In the genomic region with DNA sequence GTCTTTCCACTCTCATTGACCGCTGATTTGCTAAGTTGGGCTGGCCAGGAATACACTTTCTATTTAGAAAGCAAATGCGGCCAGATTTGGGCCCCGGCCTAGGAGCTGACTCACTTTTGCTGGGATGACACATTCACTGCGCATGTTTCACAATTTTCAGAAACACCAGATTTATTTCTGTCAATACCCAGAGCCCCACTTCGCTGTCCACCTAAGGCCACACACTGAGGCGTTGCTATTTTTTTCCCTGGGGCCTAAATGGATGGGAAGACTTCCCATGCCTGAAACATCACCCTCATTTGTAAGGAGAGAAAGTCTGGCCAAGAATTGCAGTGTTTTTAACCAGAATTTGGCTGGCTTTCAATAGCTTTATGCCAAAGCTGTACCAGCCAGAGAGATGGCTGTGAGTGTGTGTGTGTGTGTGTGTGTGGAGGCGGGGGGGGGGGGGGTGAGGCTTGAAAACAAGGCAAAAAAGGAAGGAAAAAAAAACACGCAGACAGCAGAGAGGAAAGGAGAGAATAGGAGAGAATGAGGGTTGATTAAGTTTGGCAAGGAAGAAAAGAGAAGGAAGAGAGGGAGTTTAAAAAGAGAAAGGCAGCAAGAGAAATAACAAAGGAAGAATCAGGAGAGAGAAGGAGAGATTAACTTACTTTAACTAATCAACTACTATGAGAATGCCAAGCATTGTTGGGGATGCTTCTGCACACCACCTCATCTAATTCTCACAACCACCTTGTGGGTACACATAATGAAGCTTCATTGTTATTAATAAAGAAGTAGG, we compare ENCODE assay signal across 8 cellular contexts.
A peak's percentile ranks its signal among the peaks of the same experiment; 100 is the strongest.
DNase-seq lines count a peak whose midpoint lies in the region; ATAC-seq and TF ChIP-seq lines count a peak whose summit lies in the region.

No MANE protein-coding gene starts in this region.

- no peak for TF ChIP-seq POLR2A in vagina (IDR thresholded peaks at IDR 0.05)

- no peaks in the 10 kb centered on the region for H3K27me3 ChIP-seq in vagina

- POLR2A ChIA-PET in AG04449 (lab: Yijun Ruan, JAX), result interaction anchor here (0.6 to 1.4 kb wide), 6 partner anchors 10 to 303 kb away, joined by 3 to 5 read pairs (median 4); a partner anchor contains a TSS

- H3K36me3 ChIP-seq in vagina, result no peaks in the 10 kb centered on the region

- H3K27ac ChIP-seq in cingulate gyrus (ENCODE audit: low read depth, low read length) (peak overlapping the region; percentile 89), vagina (peak overlapping the region; percentile 81)

- no peaks in the 10 kb centered on the region for H3K9me3 ChIP-seq in vagina

- H3K4me3 ChIP-seq in AG04449 (ENCODE audit: low read depth, low read length), result no peak overlapping the region
- H3K4me3 ChIP-seq in vagina, result no peak overlapping the region

- H3K4me1 ChIP-seq in vagina, result peaks cover 35% of the 10 kb centered on the region

- CTCF ChIA-PET in AG04449 (lab: Yijun Ruan, JAX), result interaction anchor here (0.9 to 1.9 kb wide), 5 partner anchors 8 to 521 kb away, joined by 3 to 6 read pairs (median 3); no protein-coding TSS in a partner anchor

- TF ChIP-seq CTCF in AG04449 (IDR thresholded peaks at IDR 0.05; ENCODE audit: insufficient read depth, low read length, missing control alignments) (no peak), vagina (IDR thresholded peaks at IDR 0.05) (no peak)

- ATAC-seq in HG03095 (IDR thresholded peaks at IDR 0.05; ENCODE audit: unreplicated experiment), result no peak
- ATAC-seq in GM18498 (IDR thresholded peaks at IDR 0.05; ENCODE audit: unreplicated experiment), result no peak

- intact Hi-C loops in vagina (cut with DNase I), result loop anchor here (5.0 kb wide), 1 partner anchor 259 kb away; no protein-coding TSS in a partner anchor

- DNase-seq in AG04449 (ENCODE audit: low read depth, low spot score) (peak; percentile 96), NCI-H1105 (lab: John Stamatoyannopoulos, UW) (peak; percentile 32), lung microvascular endothelial cell (ENCODE audit: low read depth in 2 of 2) (peak; percentile 94 to 96), vagina (ENCODE audit: extremely low spot score in 2 of 2) (peak in 1 of 2 donors; percentile 97)
- no peak for DNase-seq in activated naive CD4-positive, alpha-beta T cell treated with Interleukin-2 at 50 U/mL for 16 hours
